In the genomic region with DNA sequence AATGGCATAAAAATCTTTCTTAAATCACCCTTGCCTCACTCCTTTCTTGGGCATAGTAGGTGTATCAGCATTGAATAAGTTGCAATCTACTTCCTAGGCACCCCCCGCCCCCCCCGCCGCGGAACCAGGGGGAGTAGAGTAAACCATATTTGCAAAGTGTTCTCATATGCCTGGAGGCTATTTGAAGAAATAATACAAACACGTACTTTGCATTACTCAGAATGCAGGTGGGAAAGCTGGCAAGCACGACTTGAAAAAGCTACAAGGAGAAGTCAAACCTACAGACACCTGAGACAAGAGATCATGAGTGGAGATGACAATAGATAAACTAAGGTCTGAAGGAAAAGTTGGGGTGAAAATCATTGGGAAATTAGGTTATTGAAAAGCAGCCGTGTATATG, we compare ENCODE assay signal across 16 cellular contexts.
DNase-seq lines count a peak whose midpoint lies in the region; ATAC-seq, FAIRE-seq and TF ChIP-seq lines count a peak whose summit lies in the region.
"Had no signal": no experiment of that assay in that cellular context is flagged by ENCODE, and none has a peak within 500 bp of the region (broad histone marks: within the 10 kb centered on the region; RNA-seq: fewer than 3 reads in every experiment).

No MANE protein-coding gene starts in this region.

- no peaks in the 10 kb centered on the region for H3K36me3 Mint-ChIP-seq in MCF 10A (ENCODE audit: insufficient read depth, unreplicated experiment)

- intact Hi-C loops in MCF 10A (cut with micrococcal nuclease) (no loop called here), mammary epithelial cell (cut with micrococcal nuclease) (no loop called here), mucosa of descending colon (cut with DNase I, micrococcal nuclease) (no loop called here)

- H3F3A ChIP-seq in OCI-LY1 (ENCODE audit: insufficient read depth, low read length) = no peaks in the 10 kb centered on the region
- H3F3A ChIP-seq in smooth muscle cell (ENCODE audit: low read depth) = no peaks in the 10 kb centered on the region

- no peaks in the 10 kb centered on the region for H3K79me2 ChIP-seq in mammary epithelial cell (ENCODE audit: insufficient read depth, low read length)
- H3K79me2 ChIP-seq in OCI-LY1 (ENCODE audit: insufficient read depth, low read length) = no peaks in the 10 kb centered on the region
- no peaks in the 10 kb centered on the region for H3K79me2 ChIP-seq in smooth muscle cell (ENCODE audit: low read depth)

- H4K20me1 ChIP-seq in mammary epithelial cell (ENCODE audit: insufficient read depth, low read length) = no peaks in the 10 kb centered on the region
- H4K20me1 ChIP-seq in OCI-LY1 (ENCODE audit: insufficient read depth, low read length) = no peaks in the 10 kb centered on the region
- H4K20me1 ChIP-seq in smooth muscle cell (ENCODE audit: low read depth) = no peaks in the 10 kb centered on the region

- dilution Hi-C loops in mammary epithelial cell (cut with HindIII; ENCODE audit: low sequenced_read_pairs) = no loop called here

- H2AFZ ChIP-seq in mammary epithelial cell (ENCODE audit: low read depth, low read length) = no peak overlapping the region
- peak overlapping the region; percentile 36; the same call in 1 of the 2 replicates for H2AFZ ChIP-seq in OCI-LY1 (ENCODE audit: low read length)
- no peak overlapping the region for H2AFZ ChIP-seq in smooth muscle cell (ENCODE audit: low read depth)

- H3K4me3 ChIP-seq in mammary epithelial cell (replicated peaks in 1 of 3; ENCODE audit: insufficient read depth in 1 of 3, low read depth in 2 of 3, low read length in 3 of 3) (no peak overlapping the region), OCI-LY1 (ENCODE audit: low read depth, low read length, poor library complexity, severe bottlenecking) (no peak overlapping the region), epithelial cell of esophagus (ENCODE audit: low read length) (no peak overlapping the region), smooth muscle cell (no peak overlapping the region), mucosa of descending colon (no peak overlapping the region)

- WGBS in mammary epithelial cell (ENCODE audit: low coverage, missing lambda C conversion rate) = 65% methylated on average over 7 of the region's 7 CpGs
- WGBS in smooth muscle cell (ENCODE audit: low lambda C conversion rate) = 62% methylated on average over 7 of the region's 7 CpGs

- H3K9me2 ChIP-seq in OCI-LY1 (ENCODE audit: low read depth, low read length) = no peaks in the 10 kb centered on the region

- no peak overlapping the region for H3K4me3 Mint-ChIP-seq in MCF 10A (ENCODE audit: unreplicated experiment)
- H3K4me3 Mint-ChIP-seq: B cell; CD4-positive, alpha-beta T cell; HFFc6 had no signal

- peaks cover 78% of the 10 kb centered on the region for H3K27me3 Mint-ChIP-seq in MCF 10A (ENCODE audit: insufficient read depth, unreplicated experiment)
- H3K27me3 Mint-ChIP-seq: B cell; CD4-positive, alpha-beta T cell had no signal

- H3K27ac ChIP-seq in mammary epithelial cell (ENCODE audit: insufficient read depth, low read depth, low read length) (no peak overlapping the region), OCI-LY1 (ENCODE audit: low read depth, low read length, poor library complexity, severe bottlenecking) (peak overlapping the region; percentile 4), smooth muscle cell (ENCODE audit: low read depth) (peak overlapping the region; percentile 90)

- CTCF ChIA-PET in MCF 10A (lab: Yijun Ruan, JAX) = interaction anchor here (0.7 kb wide), 1 partner anchor 10 kb away, joined by 3 read pairs; no protein-coding TSS in a partner anchor
- CTCF ChIA-PET in mammary epithelial cell (lab: Charles Lee; ENCODE audit: low non-redundant PET) = no interaction called here

- H3K9me3 ChIP-seq in mammary epithelial cell (replicated peaks; ENCODE audit: insufficient read depth, low read length) = no peaks in the 10 kb centered on the region
- H3K9me3 ChIP-seq in OCI-LY1 (ENCODE audit: low read length) = peaks cover 5% of the 10 kb centered on the region
- H3K9me3 ChIP-seq in smooth muscle cell (replicated peaks; ENCODE audit: low read depth) = no peaks in the 10 kb centered on the region
- peaks cover 5% of the 10 kb centered on the region for H3K9me3 ChIP-seq in mucosa of descending colon

- FAIRE-seq in frontal cortex (lab: Jason Lieb, UNC) = no peak
- FAIRE-seq: A204.1 had no signal

- H3K27me3 ChIP-seq in mammary epithelial cell (ENCODE audit: insufficient read depth, low read length) (no peaks in the 10 kb centered on the region), OCI-LY1 (ENCODE audit: insufficient read depth, low read length) (no peaks in the 10 kb centered on the region), smooth muscle cell (ENCODE audit: low read depth) (no peaks in the 10 kb centered on the region)

- H3K9ac ChIP-seq in mammary epithelial cell (ENCODE audit: insufficient read depth, low read length) = no peak overlapping the region
- no peak overlapping the region for H3K9ac ChIP-seq in OCI-LY1 (ENCODE audit: low read length)
- no peak overlapping the region for H3K9ac ChIP-seq in smooth muscle cell (ENCODE audit: low read depth)

- H3K27ac Mint-ChIP-seq in MCF 10A (ENCODE audit: low read depth, unreplicated experiment) = no peak overlapping the region
- H3K27ac Mint-ChIP-seq: B cell; CD4-positive, alpha-beta T cell; HFFc6 had no signal

- H3K4me1 ChIP-seq in mammary epithelial cell (ENCODE audit: insufficient read depth, low read length) (no peaks in the 10 kb centered on the region), OCI-LY1 (ENCODE audit: insufficient read depth, low read length, severe bottlenecking) (peaks cover 25% of the 10 kb centered on the region), smooth muscle cell (ENCODE audit: low read depth) (peaks cover 5% of the 10 kb centered on the region), mucosa of descending colon (ENCODE audit: low read depth) (no peaks in the 10 kb centered on the region)

- peaks cover 6% of the 10 kb centered on the region for H3K4me1 Mint-ChIP-seq in MCF 10A (ENCODE audit: insufficient read depth, unreplicated experiment)
- H3K4me1 Mint-ChIP-seq: B cell had no signal

- H3K36me3 ChIP-seq in mammary epithelial cell (ENCODE audit: insufficient read depth, low read length) = no peaks in the 10 kb centered on the region
- H3K36me3 ChIP-seq in OCI-LY1 (ENCODE audit: insufficient read depth, low read length) = no peaks in the 10 kb centered on the region
- H3K36me3 ChIP-seq in smooth muscle cell (ENCODE audit: low read depth) = no peaks in the 10 kb centered on the region
- H3K36me3 ChIP-seq in mucosa of descending colon (ENCODE audit: low read depth) = no peaks in the 10 kb centered on the region

- POLR2A ChIA-PET in MCF 10A (lab: Yijun Ruan, JAX) = no interaction called here

- in situ Hi-C loops in mammary epithelial cell (cut with MboI; ENCODE audit: low sequenced_read_pairs in 2 of 2) = no loop called here

- no peaks in the 10 kb centered on the region for H3K9me3 Mint-ChIP-seq in MCF 10A (ENCODE audit: unreplicated experiment)

- peak; percentile 3 for DNase-seq in MCF 10A (ENCODE audit: unreplicated experiment)
- no peak for DNase-seq in mammary epithelial cell
- peak; percentile 56 for DNase-seq in epithelial cell of esophagus (ENCODE audit: low read depth)
- DNase-seq in smooth muscle cell (lab: John Stamatoyannopoulos, UW; ENCODE audit: unreplicated experiment) = no peak
- DNase-seq in frontal cortex (ENCODE audit: low spot score in 2 of 2) = no peak
- no peak for DNase-seq in mucosa of descending colon
- no peak for DNase-seq in activated CD4-positive, alpha-beta T cell treated with anti-CD3 and anti-CD28 coated beads for 1 hour
- DNase-seq: C1 segment of cervical spinal cord; Calu3; CD4-positive, alpha-beta T cell; DMS 273 treated with DMSO at 0.1 percent for 48 hours; HCEC 1CT; HFFc6 had no signal

- BruUV-seq in MCF 10A (replicated peaks; lab: Mats Ljungman, UMichigan) (no TSS peak), mammary epithelial cell (replicated peaks; lab: Mats Ljungman, UMichigan) (no TSS peak)

- no peak for ATAC-seq in mucosa of descending colon

- TF ChIP-seq CTCF in MCF 10A (IDR thresholded peaks at IDR 0.05; ENCODE audit: unreplicated experiment) = no peak
- no peak for TF ChIP-seq CTCF in mammary epithelial cell (conservative IDR thresholded peaks at IDR 0.05 in 1 of 2, IDR thresholded peaks at IDR 0.05 in 1 of 2; ENCODE audit: extremely low read depth in 1 of 2, insufficient read depth in 1 of 2, low read depth in 1 of 2, low read length in 2 of 2)
- TF ChIP-seq CTCF in OCI-LY1 (IDR thresholded peaks at IDR 0.05; ENCODE audit: low read length) = no peak
- TF ChIP-seq CTCF in epithelial cell of esophagus (IDR thresholded peaks at IDR 0.05; ENCODE audit: insufficient read depth, low read depth, low read length, missing control alignments) = no peak
- no peak for TF ChIP-seq CTCF in smooth muscle cell (IDR thresholded peaks at IDR 0.05; ENCODE audit: borderline replicate concordance, insufficient read depth, poor library complexity, severe bottlenecking)
- no peak for TF ChIP-seq CTCF in mucosa of descending colon (IDR thresholded peaks at IDR 0.05)

- H3K4me2 ChIP-seq in mammary epithelial cell (ENCODE audit: insufficient read depth, low read depth, low read length) (no peak overlapping the region), OCI-LY1 (ENCODE audit: low read length) (no peak overlapping the region), smooth muscle cell (no peak overlapping the region)

Comparison
In these comparisons a context has a peak if more than half of its experiments do, and no peak if none do; other contexts are left out.
1. DNase-seq: peak in MCF 10A (single experiment) and epithelial cell of esophagus (single experiment); none in mammary epithelial cell (single experiment), smooth muscle cell (single experiment), frontal cortex (0 of 2), mucosa of descending colon (0 of 3) and activated CD4-positive, alpha-beta T cell treated with anti-CD3 and anti-CD28 coated beads for 1 hour (single experiment).